In the genomic region with DNA sequence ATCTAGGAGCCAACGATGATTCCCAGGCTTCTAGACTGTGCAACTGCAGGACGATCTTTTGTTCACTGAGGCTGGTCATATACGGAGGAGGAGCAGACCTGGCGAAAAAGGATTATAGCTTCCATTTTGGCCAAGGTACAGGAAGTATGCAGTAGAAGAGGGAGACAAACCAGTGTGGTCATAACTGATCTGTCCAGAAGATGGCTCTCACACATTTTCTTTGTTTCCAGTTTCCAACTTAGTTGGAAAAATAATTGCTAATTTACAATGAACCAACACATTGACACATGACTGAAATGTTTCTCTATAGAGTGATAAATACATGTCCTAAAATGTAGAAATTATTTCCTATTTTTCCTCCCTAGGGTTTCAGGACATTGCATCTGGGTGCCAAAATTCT, we compare ENCODE assay signal across 9 cellular contexts.
DNase-seq lines count a peak whose midpoint lies in the region; ATAC-seq, FAIRE-seq and TF ChIP-seq lines count a peak whose summit lies in the region.
"Had no signal": no experiment of that assay in that cellular context is flagged by ENCODE, and none has a peak within 500 bp of the region (broad histone marks: within the 10 kb centered on the region; RNA-seq: fewer than 3 reads in every experiment).

No MANE protein-coding gene starts in this region.

- TF ChIP-seq CTCF in MM.1S (IDR thresholded peaks at IDR 0.05; ENCODE audit: low read length), result peak; percentile 31
- TF ChIP-seq CTCF in astrocyte (IDR thresholded peaks at IDR 0.05; ENCODE audit: insufficient read depth, low read depth, low read length), result peak; percentile 32

- ATAC-seq in HG02610 (IDR thresholded peaks at IDR 0.05; ENCODE audit: unreplicated experiment) (no peak), left ventricle myocardium superior (no peak)
- ATAC-seq: stimulated activated memory B cell treated with anti-CD40 and anti-IgM and Interleukin-4, amounts not matched to agents 10 μg/mL and 1 μg/mL and 100 μg/mL, for 72 hours had no signal

- DNase-seq in DMS53 (lab: John Stamatoyannopoulos, UW), result peak; percentile 60
- DNase-seq in MM.1S, result no peak
- no peak for DNase-seq in astrocyte (ENCODE audit: low read depth)
- peak; percentile 16 for DNase-seq in medulla oblongata (ENCODE audit: extremely low spot score)
- DNase-seq in activated gamma-delta T cell treated with Interleukin-2 at 50 U/mL for 16 hours, result no peak
- DNase-seq in CD1c-positive myeloid dendritic cell (ENCODE audit: extremely low spot score), result no peak
- DNase-seq in left ventricle myocardium superior, result no peak

- H3K4me2 ChIP-seq in MM.1S (ENCODE audit: low read depth, low read length) (no peak overlapping the region), astrocyte (ENCODE audit: low read length) (no peak overlapping the region)

- H2AFZ ChIP-seq in MM.1S (ENCODE audit: low read length) (no peak overlapping the region), astrocyte (ENCODE audit: low read depth, low read length) (no peak overlapping the region)

- no peaks in the 10 kb centered on the region for H3K27me3 ChIP-seq in MM.1S (replicated peaks; ENCODE audit: insufficient read depth, low read length)
- H3K27me3 ChIP-seq in astrocyte (ENCODE audit: insufficient read depth, low read length), result no peaks in the 10 kb centered on the region

- H3F3A ChIP-seq in MM.1S (ENCODE audit: insufficient read depth, low read length), result no peaks in the 10 kb centered on the region

- H3K4me1 ChIP-seq in MM.1S (ENCODE audit: low read length) (no peaks in the 10 kb centered on the region), astrocyte (ENCODE audit: insufficient read depth, low read length) (no peaks in the 10 kb centered on the region)

- no peaks in the 10 kb centered on the region for H3K27me3 Mint-ChIP-seq in astrocyte (ENCODE audit: low read depth, unreplicated experiment)
- H3K27me3 Mint-ChIP-seq: stimulated activated memory B cell treated with anti-CD40 and anti-IgM and Interleukin-4, amounts not matched to agents 10 μg/mL and 1 μg/mL and 100 μg/mL, for 72 hours had no signal

- no peaks in the 10 kb centered on the region for H3K36me3 ChIP-seq in MM.1S (replicated peaks; ENCODE audit: insufficient read depth, low read length)
- H3K36me3 ChIP-seq in astrocyte (ENCODE audit: insufficient read depth, low read length), result no peaks in the 10 kb centered on the region

- no peaks in the 10 kb centered on the region for H3K36me3 Mint-ChIP-seq in astrocyte (ENCODE audit: low read depth, unreplicated experiment)
- H3K36me3 Mint-ChIP-seq: stimulated activated memory B cell treated with anti-CD40 and anti-IgM and Interleukin-4, amounts not matched to agents 10 μg/mL and 1 μg/mL and 100 μg/mL, for 72 hours had no signal

- intact Hi-C loops in left ventricle myocardium superior (cut with micrococcal nuclease), result no loop called here

- H3K9me3 ChIP-seq in MM.1S (replicated peaks; ENCODE audit: insufficient read depth, low read length) (no peaks in the 10 kb centered on the region), astrocyte (ENCODE audit: insufficient read depth, low read depth, low read length) (no peaks in the 10 kb centered on the region)

- no peaks in the 10 kb centered on the region for H3K9me2 ChIP-seq in MM.1S (replicated peaks; ENCODE audit: insufficient read depth, low read length)

- FAIRE-seq in astrocyte (lab: Jason Lieb, UNC), result no peak

- H4K20me1 ChIP-seq in MM.1S (ENCODE audit: insufficient read depth, low read length) (no peaks in the 10 kb centered on the region), astrocyte (ENCODE audit: insufficient read depth, low read length) (no peaks in the 10 kb centered on the region)

- no peak overlapping the region for H3K27ac Mint-ChIP-seq in astrocyte (ENCODE audit: unreplicated experiment)
- H3K27ac Mint-ChIP-seq: stimulated activated memory B cell treated with anti-CD40 and anti-IgM and Interleukin-4, amounts not matched to agents 10 μg/mL and 1 μg/mL and 100 μg/mL, for 72 hours had no signal

- H3K27ac ChIP-seq in MM.1S (ENCODE audit: low read length), result no peak overlapping the region
- no peak overlapping the region for H3K27ac ChIP-seq in astrocyte (ENCODE audit: low read depth, low read length)

- H3K9me3 Mint-ChIP-seq in astrocyte (ENCODE audit: unreplicated experiment), result no peaks in the 10 kb centered on the region

- H3K79me2 ChIP-seq in MM.1S (ENCODE audit: low read length) (no peaks in the 10 kb centered on the region), astrocyte (ENCODE audit: insufficient read depth, low read length) (no peaks in the 10 kb centered on the region)

- H3K4me3 Mint-ChIP-seq in astrocyte (ENCODE audit: unreplicated experiment), result no peak overlapping the region
- H3K4me3 Mint-ChIP-seq: stimulated activated memory B cell treated with anti-CD40 and anti-IgM and Interleukin-4, amounts not matched to agents 10 μg/mL and 1 μg/mL and 100 μg/mL, for 72 hours had no signal

- H3K9ac ChIP-seq in MM.1S (ENCODE audit: low read length) (no peak overlapping the region), astrocyte (ENCODE audit: low read length) (no peak overlapping the region)

- peaks cover 3% of the 10 kb centered on the region for H3K4me1 Mint-ChIP-seq in astrocyte (ENCODE audit: low read depth, unreplicated experiment)
- H3K4me1 Mint-ChIP-seq: stimulated activated memory B cell treated with anti-CD40 and anti-IgM and Interleukin-4, amounts not matched to agents 10 μg/mL and 1 μg/mL and 100 μg/mL, for 72 hours had no signal

- H3K4me3 ChIP-seq in MM.1S (ENCODE audit: low read length) (no peak overlapping the region), astrocyte (ENCODE audit: insufficient read depth, low read depth, low read length) (no peak overlapping the region)

Comparison
In these comparisons a context has a peak if more than half of its experiments do, and no peak if none do; other contexts are left out.
1. DNase-seq: peak in DMS53 (single experiment) and medulla oblongata (single experiment); none in MM.1S (single experiment), astrocyte (single experiment), activated gamma-delta T cell treated with Interleukin-2 at 50 U/mL for 16 hours (single experiment), CD1c-positive myeloid dendritic cell (single experiment) and left ventricle myocardium superior (single experiment).